Comparison of ENCODE assay signal across 8 cellular contexts in genomic region chr7:86914468-86915054, GRCh38.
DNase-seq lines count a peak whose midpoint lies in the region; ATAC-seq and TF ChIP-seq lines count a peak whose summit lies in the region.

No MANE protein-coding gene starts in this region.

- WGBS in hepatocyte (ENCODE audit: low lambda C conversion rate, missing lambda C conversion rate) = 38% methylated on average over 1 of the region's 1 CpG

- intact Hi-C loops in activated CD4-positive, alpha-beta T cell treated with anti-CD3 and anti-CD28 coated beads for 36 hours (cut with DNase I, micrococcal nuclease) = loop anchor here in 1 of 2 experiments (2.0 kb wide), 1 partner anchor 502 kb away; no protein-coding TSS in a partner anchor

- POLR2A ChIA-PET in activated CD4-positive, alpha-beta memory T cell treated with anti-CD3 and anti-CD28 coated beads, Interleukin-2, amount 10 ng/mL, durations not matched to agents 7 days and 5 days (lab: Charles Lee) = no interaction called here
- POLR2A ChIA-PET in activated CD4-positive, alpha-beta T cell treated with anti-CD3 and anti-CD28 coated beads for 36 hours (lab: Charles Lee) = no interaction called here

- no peaks in the 10 kb centered on the region for H4K20me1 ChIP-seq in hepatocyte (ENCODE audit: insufficient read depth, poor library complexity, severe bottlenecking)

- no peak overlapping the region for H2AFZ ChIP-seq in hepatocyte

- H3K36me3 ChIP-seq in hepatocyte (replicated peaks; ENCODE audit: insufficient read depth, low read depth) = no peaks in the 10 kb centered on the region

- DNase-seq in AG09309 (ENCODE audit: low read depth) = no peak
- DNase-seq in hepatocyte (ENCODE audit: low spot score) = peak; percentile 16
- DNase-seq in NCI-H524 treated with DMSO at 0.1 percent for 48 hours (lab: John Stamatoyannopoulos, UW) = no peak
- DNase-seq in activated CD4-positive, alpha-beta memory T cell treated with anti-CD3 and anti-CD28 coated beads, Interleukin-2, amount 10 ng/mL, durations not matched to agents 7 days and 5 days = no peak
- DNase-seq in activated CD4-positive, alpha-beta T cell treated with anti-CD3 and anti-CD28 coated beads for 36 hours = no peak
- no peak for DNase-seq in T-helper 9 cell

- no peaks in the 10 kb centered on the region for H3K9me3 ChIP-seq in hepatocyte (ENCODE audit: low read depth)

- H3K9me3 Mint-ChIP-seq in activated CD4-positive, alpha-beta memory T cell treated with anti-CD3 and anti-CD28 coated beads, Interleukin-2, amount 10 ng/mL, durations not matched to agents 7 days and 5 days = no peaks in the 10 kb centered on the region
- H3K9me3 Mint-ChIP-seq in activated CD4-positive, alpha-beta T cell treated with anti-CD3 and anti-CD28 coated beads for 36 hours (ENCODE audit: low read depth) = no peaks in the 10 kb centered on the region

- no peaks in the 10 kb centered on the region for H3K36me3 Mint-ChIP-seq in activated CD4-positive, alpha-beta memory T cell treated with anti-CD3 and anti-CD28 coated beads, Interleukin-2, amount 10 ng/mL, durations not matched to agents 7 days and 5 days (ENCODE audit: low read depth)
- H3K36me3 Mint-ChIP-seq in activated CD4-positive, alpha-beta T cell treated with anti-CD3 and anti-CD28 coated beads for 36 hours (ENCODE audit: low read depth) = no peaks in the 10 kb centered on the region

- no peaks in the 10 kb centered on the region for H3K9me2 ChIP-seq in hepatocyte (replicated peaks; ENCODE audit: insufficient read depth)

- peak; percentile 35 for TF ChIP-seq CTCF in AG09309 (IDR thresholded peaks at IDR 0.05; ENCODE audit: control insufficient read depth, insufficient read depth, low read depth, low read length, missing control alignments)
- TF ChIP-seq CTCF in GM12874 (IDR thresholded peaks at IDR 0.05; ENCODE audit: insufficient read depth, low read depth, low read length) = 0 out of 2 replicates have a peak, but pooled peaks have one; percentile 3
- peak; percentile 64 for TF ChIP-seq CTCF in hepatocyte (IDR thresholded peaks at IDR 0.05; ENCODE audit: poor library complexity)

- H3K4me1 Mint-ChIP-seq in activated CD4-positive, alpha-beta memory T cell treated with anti-CD3 and anti-CD28 coated beads, Interleukin-2, amount 10 ng/mL, durations not matched to agents 7 days and 5 days = no peaks in the 10 kb centered on the region
- peaks cover 7% of the 10 kb centered on the region for H3K4me1 Mint-ChIP-seq in activated CD4-positive, alpha-beta T cell treated with anti-CD3 and anti-CD28 coated beads for 36 hours

- H3K79me2 ChIP-seq in hepatocyte = no peaks in the 10 kb centered on the region

- H3K27me3 Mint-ChIP-seq in activated CD4-positive, alpha-beta memory T cell treated with anti-CD3 and anti-CD28 coated beads, Interleukin-2, amount 10 ng/mL, durations not matched to agents 7 days and 5 days = no peaks in the 10 kb centered on the region
- H3K27me3 Mint-ChIP-seq in activated CD4-positive, alpha-beta T cell treated with anti-CD3 and anti-CD28 coated beads for 36 hours = peaks cover 2% of the 10 kb centered on the region

- H3K4me3 ChIP-seq in AG09309 (ENCODE audit: control insufficient read depth, low read depth, low read length) (no peak overlapping the region), hepatocyte (no peak overlapping the region)

- no peak overlapping the region for H3K27ac Mint-ChIP-seq in activated CD4-positive, alpha-beta memory T cell treated with anti-CD3 and anti-CD28 coated beads, Interleukin-2, amount 10 ng/mL, durations not matched to agents 7 days and 5 days
- H3K27ac Mint-ChIP-seq in activated CD4-positive, alpha-beta T cell treated with anti-CD3 and anti-CD28 coated beads for 36 hours = no peak overlapping the region

- no peak overlapping the region for H3K27ac ChIP-seq in hepatocyte

- no peaks in the 10 kb centered on the region for H3K4me1 ChIP-seq in hepatocyte (ENCODE audit: insufficient read depth)

- peak; percentile 50 for ATAC-seq in SK-N-SH treated with all-trans-retinoic acid at 6 μM for 48 hours
- no peak for ATAC-seq in activated CD4-positive, alpha-beta T cell treated with anti-CD3 and anti-CD28 coated beads for 36 hours

- no peak overlapping the region for H3K4me2 ChIP-seq in hepatocyte

- CTCF ChIA-PET in activated CD4-positive, alpha-beta memory T cell treated with anti-CD3 and anti-CD28 coated beads, Interleukin-2, amount 10 ng/mL, durations not matched to agents 7 days and 5 days (lab: Charles Lee) = no interaction called here
- CTCF ChIA-PET in activated CD4-positive, alpha-beta T cell treated with anti-CD3 and anti-CD28 coated beads for 36 hours (lab: Charles Lee) = interaction anchor here (0.7 to 2.4 kb wide), 3 partner anchors 9 to 322 kb away, joined by 4 to 10 read pairs (median 6); no protein-coding TSS in a partner anchor

- no peak overlapping the region for H3K4me3 Mint-ChIP-seq in activated CD4-positive, alpha-beta memory T cell treated with anti-CD3 and anti-CD28 coated beads, Interleukin-2, amount 10 ng/mL, durations not matched to agents 7 days and 5 days
- no peak overlapping the region for H3K4me3 Mint-ChIP-seq in activated CD4-positive, alpha-beta T cell treated with anti-CD3 and anti-CD28 coated beads for 36 hours

- no peaks in the 10 kb centered on the region for H3K27me3 ChIP-seq in hepatocyte

TF ChIP-seq in SK-N-SH treated with all-trans-retinoic acid at 6 μM for 48 hours, 23 proteins besides CTCF, POLR2A, EP300 and RAD21:
- TF ChIP-seq POU6F1 (CRISPR knock-in tag; IDR thresholded peaks at IDR 0.05; ENCODE audit: borderline replicate concordance, low read depth) (no peak), SNAI2 (CRISPR knock-in tag; IDR thresholded peaks at IDR 0.05) (no peak), ARNTL (CRISPR knock-in tag; IDR thresholded peaks at IDR 0.05; ENCODE audit: borderline replicate concordance, low read depth) (no peak), ZNF8 (CRISPR knock-in tag; IDR thresholded peaks at IDR 0.05) (0 out of 2 replicates have a peak, but pooled peaks have one; percentile 8)

Comparison
In these comparisons a context has a peak if more than half of its experiments do, and no peak if none do; other contexts are left out.
1. CTCF ChIP-seq: peak in every context shown above with its lines; median percentile 64 in hepatocyte; 35 in AG09309; 3 in GM12874.